ENCODE assay signal across 1 cellular context in genomic region chr2:230589497-230590015, GRCh38.
TF ChIP-seq lines count a peak whose summit lies in the region.

No MANE protein-coding gene starts in this region.

TF ChIP-seq in SK-N-SH, 30 proteins besides CTCF, POLR2A, EP300 and RAD21 (continued from another document):
- TF ChIP-seq REST (IDR thresholded peaks at IDR 0.05; ENCODE audit: low read depth, low read length): no peak
- TF ChIP-seq RCOR1 (IDR thresholded peaks at IDR 0.05; ENCODE audit: low read length): no peak
- no peak for TF ChIP-seq CHD2 (IDR thresholded peaks at IDR 0.05; ENCODE audit: low read length, partially characterized antibody)
- no peak for TF ChIP-seq JUND (IDR thresholded peaks at IDR 0.05)
- TF ChIP-seq TEAD4 (IDR thresholded peaks at IDR 0.05; ENCODE audit: borderline replicate concordance, insufficient read depth): no peak
- no peak for TF ChIP-seq SMC3 (IDR thresholded peaks at IDR 0.05; ENCODE audit: low read depth, low read length)
- TF ChIP-seq RFX5 (IDR thresholded peaks at IDR 0.05; ENCODE audit: low read length): no peak
- TF ChIP-seq MXI1 (IDR thresholded peaks at IDR 0.05; ENCODE audit: low read depth, low read length): no peak
- TF ChIP-seq USF2 (IDR thresholded peaks at IDR 0.05; ENCODE audit: borderline replicate concordance, low read depth, low read length): no peak
- TF ChIP-seq TAF1 (IDR thresholded peaks at IDR 0.05; ENCODE audit: borderline replicate concordance, low read depth, low read length): no peak
